Comparison of ENCODE assay signal across 1 cellular context in genomic region chr2:10375570-10376266, GRCh38.
TF ChIP-seq lines count a peak whose summit lies in the region.

No MANE protein-coding gene starts in this region.

TF ChIP-seq in GM12878, 131 proteins besides CTCF, POLR2A, EP300 and RAD21 (continued from another document and continues in another):
- TF ChIP-seq GATAD2B (conservative IDR thresholded peaks at IDR 0.05; ENCODE audit: low read depth) (peak; percentile 29), CUX1 (IDR thresholded peaks at IDR 0.05; ENCODE audit: insufficient replicate concordance, low read depth, low read length) (no peak), CBFB (IDR thresholded peaks at IDR 0.05; ENCODE audit: low read depth) (no peak), NR2F1 (conservative IDR thresholded peaks at IDR 0.05) (no peak), SREBF1 (IDR thresholded peaks at IDR 0.05; ENCODE audit: low read length) (no peak), PBX3 (IDR thresholded peaks at IDR 0.05; ENCODE audit: insufficient replicate concordance, low read depth, low read length) (no peak), BHLHE40 (IDR thresholded peaks at IDR 0.05; ENCODE audit: borderline replicate concordance in 1 of 2, low read depth in 2 of 2, low read length in 1 of 2) (no peak; a peak in 1 of 4 replicates), FOXM1 (IDR thresholded peaks at IDR 0.05; ENCODE audit: low read depth, low read length) (no peak), FOS (IDR thresholded peaks at IDR 0.05; ENCODE audit: borderline replicate concordance, extremely low read depth, insufficient read length) (no peak), TAF1 (IDR thresholded peaks at IDR 0.05; ENCODE audit: borderline replicate concordance, low read depth, low read length) (no peak), GABPA (IDR thresholded peaks at IDR 0.05; ENCODE audit: low read depth) (no peak), POLR2AphosphoS2 (IDR thresholded peaks at IDR 0.05; ENCODE audit: low read depth, low read length) (no peak), NKRF (conservative IDR thresholded peaks at IDR 0.05) (no peak), CREB1 (IDR thresholded peaks at IDR 0.05; ENCODE audit: low read depth) (no peak), KAT2A (conservative IDR thresholded peaks at IDR 0.05; ENCODE audit: control insufficient read depth, low read depth, low read length) (no peak), MLLT1 (IDR thresholded peaks at IDR 0.05) (peak; percentile 68), RCOR1 (conservative IDR thresholded peaks at IDR 0.05; ENCODE audit: low read depth, low read length) (no peak), TCF7 (IDR thresholded peaks at IDR 0.05; ENCODE audit: borderline replicate concordance) (no peak), NRF1 (conservative IDR thresholded peaks at IDR 0.05; ENCODE audit: low read depth, low read length) (no peak), ATF7 (IDR thresholded peaks at IDR 0.05; ENCODE audit: low read depth) (peak; percentile 70; the same call in 1 of the 2 replicates), IKZF1 (conservative IDR thresholded peaks at IDR 0.05) (peak; percentile 52; the same call in 1 of the 2 replicates), SMC3 (IDR thresholded peaks at IDR 0.05; ENCODE audit: borderline replicate concordance, low read length) (no peak), IRF3 (IDR thresholded peaks at IDR 0.05) (no peak), ZBTB11 (CRISPR knock-in tag; IDR thresholded peaks at IDR 0.05) (no peak), BCL11A (IDR thresholded peaks at IDR 0.05; ENCODE audit: low read depth, low read length) (no peak), HDAC6 (IDR thresholded peaks at IDR 0.05; ENCODE audit: unreplicated experiment) (no peak), SIX5 (IDR thresholded peaks at IDR 0.05; ENCODE audit: low read depth, low read length, severe bottlenecking) (no peak), IKZF2 (IDR thresholded peaks at IDR 0.05) (peak; percentile 43 to 55; a peak in 1 of 4 replicates), RAD51 (IDR thresholded peaks at IDR 0.05) (no peak), ZNF384 (IDR thresholded peaks at IDR 0.05; ENCODE audit: borderline replicate concordance, low read depth, low read length) (no peak), KDM1A (IDR thresholded peaks at IDR 0.05; ENCODE audit: borderline replicate concordance) (no peak), ZBTB4 (CRISPR knock-in tag; IDR thresholded peaks at IDR 0.05) (no peak), IRF4 (IDR thresholded peaks at IDR 0.05; ENCODE audit: low read depth, low read length) (no peak), BRCA1 (IDR thresholded peaks at IDR 0.05; ENCODE audit: low read depth, low read length) (no peak), POU2F2 (IDR thresholded peaks at IDR 0.05; ENCODE audit: borderline replicate concordance, low read depth, low read length) (peak; percentile 43; the same call in 1 of the 3 replicates), MTA3 (IDR thresholded peaks at IDR 0.05; ENCODE audit: borderline replicate concordance, low read length) (no peak), HDAC2 (IDR thresholded peaks at IDR 0.05) (no peak), MYC (IDR thresholded peaks at IDR 0.05; ENCODE audit: insufficient read depth, insufficient read length, insufficient replicate concordance, low read length, severe bottlenecking) (no peak), CHD4 (IDR thresholded peaks at IDR 0.05) (no peak), KLF5 (IDR thresholded peaks at IDR 0.05; ENCODE audit: partially characterized antibody) (no peak), BCLAF1 (IDR thresholded peaks at IDR 0.05) (no peak), SUPT20H (IDR thresholded peaks at IDR 0.05; ENCODE audit: borderline replicate concordance, control insufficient read depth, low read depth, low read length) (no peak), TCF12 (IDR thresholded peaks at IDR 0.05; ENCODE audit: low read depth, low read length) (0 out of 2 replicates have a peak, but pooled peaks have one; percentile 12)
